ENCODE assay signal across 19 cellular contexts in the genomic region with DNA sequence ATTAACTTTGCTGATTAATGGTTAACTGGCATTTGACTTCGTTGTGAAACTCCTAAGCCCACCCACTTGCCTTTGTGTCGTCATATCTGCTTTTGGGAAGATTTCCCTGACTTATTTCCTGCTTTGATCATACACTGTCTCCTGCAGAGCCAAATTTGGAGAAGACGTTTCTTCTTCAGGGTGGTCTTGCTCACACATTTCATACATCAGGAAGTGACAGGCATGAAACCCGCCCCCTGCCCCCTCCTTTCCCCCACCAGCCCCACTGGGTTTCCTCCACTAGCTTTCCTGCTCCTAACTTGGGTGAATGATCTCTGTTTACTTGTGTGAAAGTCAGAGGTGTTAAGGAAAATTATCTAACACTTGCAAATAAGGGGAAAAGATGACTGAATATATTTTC.
"Had no signal": no experiment of that assay in that cellular context is flagged by ENCODE, and none has a peak within 500 bp of the region (broad histone marks: within the 10 kb centered on the region; RNA-seq: fewer than 3 reads in every experiment).

No MANE protein-coding gene starts in this region.

- H3K4me3 ChIP-seq: left ventricle myocardium inferior, tibial artery had no signal

- H3K4me3 Mint-ChIP-seq: activated naive CD4-positive, alpha-beta T cell treated with anti-CD3 and anti-CD28 coated beads for 36 hours; immature natural killer cell; nephron progenitor cell; stimulated activated effector memory CD8-positive, alpha-beta T cell treated with anti-CD3 and anti-CD28 coated beads, Interleukin-12 subunit alpha, Interleukin-12 subunit beta, amount 100 ng/mL, for 72 hours; stimulated activated naive CD8-positive, alpha-beta T cell treated with anti-CD3 and anti-CD28 coated beads, Interleukin-15, amount 100 ng/mL, for 72 hours; WTC11 had no signal

- H3K27me3 ChIP-seq: foreskin keratinocyte, tibial artery had no signal

- H3K4me1 Mint-ChIP-seq: immature natural killer cell; stimulated activated effector memory CD8-positive, alpha-beta T cell treated with anti-CD3 and anti-CD28 coated beads, Interleukin-12 subunit alpha, Interleukin-12 subunit beta, amount 100 ng/mL, for 72 hours; stimulated activated naive CD8-positive, alpha-beta T cell treated with anti-CD3 and anti-CD28 coated beads, Interleukin-15, amount 100 ng/mL, for 72 hours had no signal

- H3K4me1 ChIP-seq: foreskin keratinocyte, left ventricle myocardium inferior, tibial artery had no signal

- H3K27ac Mint-ChIP-seq: activated naive CD4-positive, alpha-beta T cell treated with anti-CD3 and anti-CD28 coated beads for 36 hours; immature natural killer cell; nephron progenitor cell; stimulated activated effector memory CD8-positive, alpha-beta T cell treated with anti-CD3 and anti-CD28 coated beads, Interleukin-12 subunit alpha, Interleukin-12 subunit beta, amount 100 ng/mL, for 72 hours had no signal

- H3K36me3 ChIP-seq: left ventricle myocardium inferior, tibial artery had no signal

- H3K36me3 Mint-ChIP-seq: immature natural killer cell; stimulated activated effector memory CD8-positive, alpha-beta T cell treated with anti-CD3 and anti-CD28 coated beads, Interleukin-12 subunit alpha, Interleukin-12 subunit beta, amount 100 ng/mL, for 72 hours had no signal

- DNase-seq: activated CD4-positive, alpha-beta T cell treated with anti-CD3 and anti-CD28 coated beads, Interleukin-2, amount 50 U/mL, for 4 hours; activated naive CD4-positive, alpha-beta T cell treated with anti-CD3 and anti-CD28 coated beads for 36 hours; activated T-cell treated with anti-CD3 and anti-CD28 coated beads, Interleukin-2, amount 50 U/mL, for 48 hours; amygdala; cerebellar nuclear complex; cortex of kidney; foreskin keratinocyte; immature natural killer cell; left ventricle myocardium inferior; nephron progenitor cell; nucleus accumbens; posterior cingulate gyrus; small intestine; stimulated activated CD4-positive, alpha-beta T cell treated with anti-CD3 and anti-CD28 coated beads, Interleukin-2, amount 100 ng/mL, for 24 hours; stimulated activated naive CD8-positive, alpha-beta T cell treated with anti-CD3 and anti-CD28 coated beads, Interleukin-15, amount 100 ng/mL, for 72 hours; T1000; tibial artery had no signal

- H3K9me3 ChIP-seq: left ventricle myocardium inferior, tibial artery had no signal

- H3K27me3 Mint-ChIP-seq: stimulated activated naive CD8-positive, alpha-beta T cell treated with anti-CD3 and anti-CD28 coated beads, Interleukin-15, amount 100 ng/mL, for 72 hours had no signal
